17 cellular contexts compared by ENCODE assay signal in genomic region chr22:26324150-26324549, GRCh38.
A peak's percentile ranks its signal among the peaks of the same experiment; 100 is the strongest.
DNase-seq lines count a peak whose midpoint lies in the region; FAIRE-seq and TF ChIP-seq lines count a peak whose summit lies in the region.
"Had no signal": no experiment of that assay in that cellular context is flagged by ENCODE, and none has a peak within 500 bp of the region (broad histone marks: within the 10 kb centered on the region; RNA-seq: fewer than 3 reads in every experiment).

No MANE protein-coding gene starts in this region.

- H3K27ac Mint-ChIP-seq in neural crest cell (ENCODE audit: unreplicated experiment): peak overlapping the region; percentile 5
- H3K27ac Mint-ChIP-seq: B cell; CD4-positive, alpha-beta T cell; CD8-positive, alpha-beta T cell had no signal

- no peak overlapping the region for H3K4me3 Mint-ChIP-seq in neural crest cell
- H3K4me3 Mint-ChIP-seq: B cell; CD4-positive, alpha-beta T cell; CD8-positive, alpha-beta T cell had no signal

- no peak for TF ChIP-seq CTCF in neural crest cell (conservative IDR thresholded peaks at IDR 0.05)

- H3K27me3 Mint-ChIP-seq in neural crest cell (ENCODE audit: low read depth): peaks cover 45% of the 10 kb centered on the region

- H3K4me1 Mint-ChIP-seq in neural crest cell: no peaks in the 10 kb centered on the region
- H3K4me1 Mint-ChIP-seq: B cell had no signal

- DNase-seq in DMS153 (lab: John Stamatoyannopoulos, UW) (peak; percentile 70), DMS153 treated with DMSO at 0.1 percent for 48 hours (lab: John Stamatoyannopoulos, UW; ENCODE audit: unreplicated experiment) (no peak), neural crest cell (ENCODE audit: low read depth, low spot score) (no peak), urothelium cell line (ENCODE audit: low spot score) (no peak)
- DNase-seq in stimulated activated CD4-positive, alpha-beta T cell treated with anti-CD3 and anti-CD28 coated beads, Interleukin-1b, Interleukin-23, amount 100 ng/mL, for 48 hours: no peak
- DNase-seq: AML-193; Caco-2; Calu3; CD4-positive, alpha-beta T cell; CD8-positive, alpha-beta T cell; DMS79 treated with DMSO at 0.1 percent for 48 hours; GF-D8 had no signal

- no peaks in the 10 kb centered on the region for H3K9me3 Mint-ChIP-seq in neural crest cell
- H3K9me3 Mint-ChIP-seq: CD4-positive, alpha-beta T cell; CD8-positive, alpha-beta T cell had no signal

- H3K36me3 Mint-ChIP-seq in neural crest cell (ENCODE audit: low read depth): no peaks in the 10 kb centered on the region
- H3K36me3 Mint-ChIP-seq: CD8-positive, alpha-beta T cell had no signal

- FAIRE-seq in urothelium cell line (lab: Jason Lieb, UNC): peak; percentile 32
- FAIRE-seq: A549, D721Med, G401.6, GM12891 had no signal
